1 cellular context compared by ENCODE assay signal in the genomic region with DNA sequence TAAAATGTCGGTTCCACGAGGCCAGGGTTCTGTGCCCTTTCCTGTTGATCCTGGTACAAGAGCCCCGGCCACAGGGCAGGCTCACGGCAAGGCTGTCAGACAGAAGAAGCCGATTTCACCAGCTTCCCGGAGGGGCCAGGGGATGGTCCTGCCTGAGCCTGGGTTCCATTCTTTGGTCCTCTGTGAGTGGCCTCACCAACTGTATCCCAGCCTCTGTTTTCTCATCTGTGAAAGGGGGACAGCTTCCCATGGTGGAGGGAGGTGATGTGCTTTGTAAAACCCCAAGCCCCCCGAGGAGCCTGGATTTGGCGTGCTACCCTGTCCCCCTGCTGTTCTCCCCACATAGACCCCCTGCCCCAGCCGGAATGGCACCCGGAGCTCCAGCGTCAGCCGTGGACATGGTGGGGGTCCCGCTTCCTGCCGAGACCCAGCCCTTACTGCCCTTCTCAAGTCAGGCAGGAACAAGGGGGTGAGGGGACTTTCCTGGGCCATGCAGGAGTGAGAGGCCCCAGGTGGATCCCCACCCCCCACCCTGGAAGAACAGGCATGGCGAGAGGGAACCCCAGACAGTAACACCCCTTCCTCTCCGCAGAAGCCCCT.
TF ChIP-seq lines count a peak whose summit lies in the region.

No MANE protein-coding gene starts in this region.

TF ChIP-seq in K562, 482 proteins besides CTCF, POLR2A, EP300 and RAD21:
- TF ChIP-seq, protein P1, sequence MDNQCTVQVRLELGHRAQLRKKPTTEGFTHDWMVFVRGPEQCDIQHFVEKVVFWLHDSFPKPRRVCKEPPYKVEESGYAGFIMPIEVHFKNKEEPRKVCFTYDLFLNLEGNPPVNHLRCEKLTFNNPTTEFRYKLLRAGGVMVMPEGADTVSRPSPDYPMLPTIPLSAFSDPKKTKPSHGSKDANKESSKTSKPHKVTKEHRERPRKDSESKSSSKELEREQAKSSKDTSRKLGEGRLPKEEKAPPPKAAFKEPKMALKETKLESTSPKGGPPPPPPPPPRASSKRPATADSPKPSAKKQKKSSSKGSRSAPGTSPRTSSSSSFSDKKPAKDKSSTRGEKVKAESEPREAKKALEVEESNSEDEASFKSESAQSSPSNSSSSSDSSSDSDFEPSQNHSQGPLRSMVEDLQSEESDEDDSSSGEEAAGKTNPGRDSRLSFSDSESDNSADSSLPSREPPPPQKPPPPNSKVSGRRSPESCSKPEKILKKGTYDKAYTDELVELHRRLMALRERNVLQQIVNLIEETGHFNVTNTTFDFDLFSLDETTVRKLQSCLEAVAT (IDR thresholded peaks at IDR 0.05): no peak
- TF ChIP-seq, protein P2, sequence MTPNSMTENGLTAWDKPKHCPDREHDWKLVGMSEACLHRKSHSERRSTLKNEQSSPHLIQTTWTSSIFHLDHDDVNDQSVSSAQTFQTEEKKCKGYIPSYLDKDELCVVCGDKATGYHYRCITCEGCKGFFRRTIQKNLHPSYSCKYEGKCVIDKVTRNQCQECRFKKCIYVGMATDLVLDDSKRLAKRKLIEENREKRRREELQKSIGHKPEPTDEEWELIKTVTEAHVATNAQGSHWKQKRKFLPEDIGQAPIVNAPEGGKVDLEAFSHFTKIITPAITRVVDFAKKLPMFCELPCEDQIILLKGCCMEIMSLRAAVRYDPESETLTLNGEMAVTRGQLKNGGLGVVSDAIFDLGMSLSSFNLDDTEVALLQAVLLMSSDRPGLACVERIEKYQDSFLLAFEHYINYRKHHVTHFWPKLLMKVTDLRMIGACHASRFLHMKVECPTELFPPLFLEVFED (CRISPR knock-in tag; conservative IDR thresholded peaks at IDR 0.05): no peak
- TF ChIP-seq, protein P3, sequence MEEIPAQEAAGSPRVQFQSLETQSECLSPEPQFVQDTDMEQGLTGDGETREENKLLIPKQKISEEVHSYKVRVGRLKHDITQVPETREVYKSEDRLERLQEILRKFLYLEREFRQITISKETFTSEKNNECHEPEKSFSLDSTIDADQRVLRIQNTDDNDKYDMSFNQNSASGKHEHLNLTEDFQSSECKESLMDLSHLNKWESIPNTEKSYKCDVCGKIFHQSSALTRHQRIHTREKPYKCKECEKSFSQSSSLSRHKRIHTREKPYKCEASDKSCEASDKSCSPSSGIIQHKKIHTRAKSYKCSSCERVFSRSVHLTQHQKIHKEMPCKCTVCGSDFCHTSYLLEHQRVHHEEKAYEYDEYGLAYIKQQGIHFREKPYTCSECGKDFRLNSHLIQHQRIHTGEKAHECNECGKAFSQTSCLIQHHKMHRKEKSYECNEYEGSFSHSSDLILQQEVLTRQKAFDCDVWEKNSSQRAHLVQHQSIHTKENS (CRISPR knock-in tag; IDR thresholded peaks at IDR 0.05): no peak
- TF ChIP-seq KDM1A (IDR thresholded peaks at IDR 0.05) (peak in 1 of 2 experiments; percentile 72; a peak in 2 of 4 replicates), IFI16 (CRISPR knock-in tag; IDR thresholded peaks at IDR 0.05) (no peak), NCOR1 (IDR thresholded peaks at IDR 0.05) (no peak), ZNF263 (CRISPR knock-in tag; IDR thresholded peaks at IDR 0.05; ENCODE audit: borderline replicate concordance) (no peak), RBM25 (IDR thresholded peaks at IDR 0.05; ENCODE audit: low read depth, low read length, severe bottlenecking) (peak; percentile 57), BCOR (IDR thresholded peaks at IDR 0.05) (peak; percentile 63), NR2C1 (IDR thresholded peaks at IDR 0.05) (no peak), NR2C1 (tag; IDR thresholded peaks at IDR 0.05) (no peak)
- TF ChIP-seq, protein P4, sequence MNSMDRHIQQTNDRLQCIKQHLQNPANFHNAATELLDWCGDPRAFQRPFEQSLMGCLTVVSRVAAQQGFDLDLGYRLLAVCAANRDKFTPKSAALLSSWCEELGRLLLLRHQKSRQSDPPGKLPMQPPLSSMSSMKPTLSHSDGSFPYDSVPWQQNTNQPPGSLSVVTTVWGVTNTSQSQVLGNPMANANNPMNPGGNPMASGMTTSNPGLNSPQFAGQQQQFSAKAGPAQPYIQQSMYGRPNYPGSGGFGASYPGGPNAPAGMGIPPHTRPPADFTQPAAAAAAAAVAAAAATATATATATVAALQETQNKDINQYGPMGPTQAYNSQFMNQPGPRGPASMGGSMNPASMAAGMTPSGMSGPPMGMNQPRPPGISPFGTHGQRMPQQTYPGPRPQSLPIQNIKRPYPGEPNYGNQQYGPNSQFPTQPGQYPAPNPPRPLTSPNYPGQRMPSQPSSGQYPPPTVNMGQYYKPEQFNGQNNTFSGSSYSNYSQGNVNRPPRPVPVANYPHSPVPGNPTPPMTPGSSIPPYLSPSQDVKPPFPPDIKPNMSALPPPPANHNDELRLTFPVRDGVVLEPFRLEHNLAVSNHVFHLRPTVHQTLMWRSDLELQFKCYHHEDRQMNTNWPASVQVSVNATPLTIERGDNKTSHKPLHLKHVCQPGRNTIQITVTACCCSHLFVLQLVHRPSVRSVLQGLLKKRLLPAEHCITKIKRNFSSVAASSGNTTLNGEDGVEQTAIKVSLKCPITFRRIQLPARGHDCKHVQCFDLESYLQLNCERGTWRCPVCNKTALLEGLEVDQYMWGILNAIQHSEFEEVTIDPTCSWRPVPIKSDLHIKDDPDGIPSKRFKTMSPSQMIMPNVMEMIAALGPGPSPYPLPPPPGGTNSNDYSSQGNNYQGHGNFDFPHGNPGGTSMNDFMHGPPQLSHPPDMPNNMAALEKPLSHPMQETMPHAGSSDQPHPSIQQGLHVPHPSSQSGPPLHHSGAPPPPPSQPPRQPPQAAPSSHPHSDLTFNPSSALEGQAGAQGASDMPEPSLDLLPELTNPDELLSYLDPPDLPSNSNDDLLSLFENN (IDR thresholded peaks at IDR 0.05; ENCODE audit: low read depth in 2 of 2, low read length in 2 of 2): no peak
